Comparison of ENCODE assay signal across 31 cellular contexts in genomic region chr21:42980312-42980958, GRCh38. TPM values are rescaled to one million over a fixed set of nuclear protein-coding genes. Genes with fewer than 3 reads are reported as not detected.
A peak's percentile ranks its signal among the peaks of the same experiment; 100 is the strongest.
DNase-seq lines count a peak whose midpoint lies in the region; ATAC-seq, FAIRE-seq and TF ChIP-seq lines count a peak whose summit lies in the region.
"Had no signal": no experiment of that assay in that cellular context is flagged by ENCODE, and none has a peak within 500 bp of the region (broad histone marks: within the 10 kb centered on the region; RNA-seq: fewer than 3 reads in every experiment).

No MANE protein-coding gene starts in this region.

- peaks cover 10% of the 10 kb centered on the region for H3K9me3 Mint-ChIP-seq in WTC11
- H3K9me3 Mint-ChIP-seq in natural killer cell treated with Interleukin-12 subunit alpha and Interleukin-12 subunit beta and Interleukin-15 and Interleukin-18, amount 100 ng/mL, for 72 hours: no peaks in the 10 kb centered on the region
- H3K9me3 Mint-ChIP-seq: activated CD4-positive, alpha-beta T cell treated with anti-CD3 and anti-CD28 coated beads, Interleukin-2, amount 10 ng/mL, durations not matched to agents 24 days and 14 days had no signal

- H3K27me3 ChIP-seq in BLaER1 (no peaks in the 10 kb centered on the region), psoas muscle (ENCODE audit: insufficient read depth in 3 of 3, low read length in 2 of 3) (no peaks in the 10 kb centered on the region)
- H3K27me3 ChIP-seq: body of pancreas, esophagus squamous epithelium, gastrocnemius medialis, spleen, stomach, upper lobe of left lung had no signal

- WGBS in psoas muscle, 3 donors: 87 to 90% (median 89%) methylated on average over 8 of the region's 8 CpGs

- TF ChIP-seq CTCF in WTC11 (IDR thresholded peaks at IDR 0.05) (no peak), psoas muscle (IDR thresholded peaks at IDR 0.05) (no peak), kidney (IDR thresholded peaks at IDR 0.05; ENCODE audit: borderline replicate concordance, extremely low read depth, insufficient read depth) (no peak)

- H3K9me3 ChIP-seq in BLaER1: peaks cover 18% of the 10 kb centered on the region
- no peaks in the 10 kb centered on the region for H3K9me3 ChIP-seq in psoas muscle
- H3K9me3 ChIP-seq in kidney (ENCODE audit: control insufficient read depth in 1 of 2, low read length in 2 of 2): no peaks in the 10 kb centered on the region
- H3K9me3 ChIP-seq: body of pancreas, esophagus squamous epithelium, gastrocnemius medialis, spleen, stomach, upper lobe of left lung had no signal

- H3K4me3 Mint-ChIP-seq in WTC11: no peak overlapping the region; the same call in none of the 2 replicates
- peak overlapping the region; percentile 1 for H3K4me3 Mint-ChIP-seq in natural killer cell treated with Interleukin-12 subunit alpha and Interleukin-12 subunit beta and Interleukin-15 and Interleukin-18, amount 100 ng/mL, for 72 hours
- H3K4me3 Mint-ChIP-seq: activated CD4-positive, alpha-beta T cell treated with anti-CD3 and anti-CD28 coated beads, Interleukin-2, amount 10 ng/mL, durations not matched to agents 24 days and 14 days had no signal

- H3K9ac ChIP-seq in BLaER1 (no peak overlapping the region), kidney (ENCODE audit: low read length in 2 of 2) (no peak overlapping the region)
- H3K9ac ChIP-seq: GM23248 had no signal

- POLR2A ChIA-PET in WTC11 (lab: Charles Lee): no interaction called here

- H3K27me3 Mint-ChIP-seq in WTC11 (ENCODE audit: low read depth): no peaks in the 10 kb centered on the region
- H3K27me3 Mint-ChIP-seq in natural killer cell treated with Interleukin-12 subunit alpha and Interleukin-12 subunit beta and Interleukin-15 and Interleukin-18, amount 100 ng/mL, for 72 hours: no peaks in the 10 kb centered on the region
- H3K27me3 Mint-ChIP-seq: activated CD4-positive, alpha-beta T cell treated with anti-CD3 and anti-CD28 coated beads, Interleukin-2, amount 10 ng/mL, durations not matched to agents 24 days and 14 days had no signal

- H3K4me3 ChIP-seq in BLaER1: no peak overlapping the region
- no peak overlapping the region for H3K4me3 ChIP-seq in psoas muscle
- H3K4me3 ChIP-seq in kidney (ENCODE audit: low read length in 2 of 2): no peak overlapping the region
- H3K4me3 ChIP-seq: body of pancreas, esophagus squamous epithelium, gastrocnemius medialis, GM23248, PC-9, spleen, stomach, upper lobe of left lung had no signal

- no peak for FAIRE-seq in kidney (lab: Jason Lieb, UNC)
- FAIRE-seq: colon, HepG2, islet of Langerhans had no signal

- ATAC-seq in GM19351 (IDR thresholded peaks at IDR 0.05; ENCODE audit: unreplicated experiment) (peak; percentile 55), WTC11 (no peak), psoas muscle (no peak)
- ATAC-seq in natural killer cell treated with Interleukin-12 subunit alpha and Interleukin-12 subunit beta and Interleukin-15 and Interleukin-18, amount 100 ng/mL, for 72 hours: no peak
- ATAC-seq: body of pancreas, gastrocnemius medialis had no signal

- H3K4me1 ChIP-seq in BLaER1: peaks cover 47% of the 10 kb centered on the region
- peaks cover 27% of the 10 kb centered on the region for H3K4me1 ChIP-seq in psoas muscle
- peaks cover 4 to 5% of the 10 kb centered on the region in 2 donors for H3K4me1 ChIP-seq in kidney (ENCODE audit: control insufficient read depth in 1 of 2, insufficient read depth in 1 of 2, low read depth in 1 of 2, low read length in 2 of 2)

- peaks cover 70% of the 10 kb centered on the region for H3K4me1 Mint-ChIP-seq in WTC11
- H3K4me1 Mint-ChIP-seq in natural killer cell treated with Interleukin-12 subunit alpha and Interleukin-12 subunit beta and Interleukin-15 and Interleukin-18, amount 100 ng/mL, for 72 hours (ENCODE audit: low read depth in 2 of 2): peaks cover 36 to 38% of the 10 kb centered on the region in 2 donors

- peaks cover 41% of the 10 kb centered on the region for H3K36me3 Mint-ChIP-seq in WTC11
- peaks cover 5% of the 10 kb centered on the region for H3K36me3 Mint-ChIP-seq in natural killer cell treated with Interleukin-12 subunit alpha and Interleukin-12 subunit beta and Interleukin-15 and Interleukin-18, amount 100 ng/mL, for 72 hours

- CTCF ChIA-PET in WTC11 (lab: Charles Lee): interaction anchor here (1.2 kb wide), 1 partner anchor 13 kb away, joined by 3 read pairs; no protein-coding TSS in a partner anchor

- peak overlapping the region; percentile 16 for H3K4me2 ChIP-seq in BLaER1
- H3K4me2 ChIP-seq: PC-9 had no signal

- intact Hi-C loops in psoas muscle (cut with DNase I) (loop anchor here in 1 of 2 donors (10.0 kb wide), 1 partner anchor 46 kb away; no protein-coding TSS in a partner anchor), kidney (cut with DNase I) (no loop called here)

- H3K36me3 ChIP-seq in BLaER1 (peaks cover 44% of the 10 kb centered on the region), psoas muscle (ENCODE audit: insufficient read depth in 1 of 2, low read depth in 1 of 2) (no peaks in the 10 kb centered on the region), kidney (ENCODE audit: control insufficient read depth in 1 of 2, insufficient read depth in 2 of 2, low read length in 2 of 2) (no peaks in the 10 kb centered on the region)
- H3K36me3 ChIP-seq: esophagus squamous epithelium, gastrocnemius medialis had no signal

- no peak overlapping the region for H3K27ac ChIP-seq in BLaER1
- H3K27ac ChIP-seq in psoas muscle: no peak overlapping the region
- no peak overlapping the region for H3K27ac ChIP-seq in kidney (ENCODE audit: low read depth in 2 of 2, low read length in 2 of 2)
- H3K27ac ChIP-seq: body of pancreas, esophagus squamous epithelium, GM23248, PC-9, stomach, upper lobe of left lung had no signal

- H3K27ac Mint-ChIP-seq in WTC11: peak overlapping the region; percentile 92
- H3K27ac Mint-ChIP-seq in natural killer cell treated with Interleukin-12 subunit alpha and Interleukin-12 subunit beta and Interleukin-15 and Interleukin-18, amount 100 ng/mL, for 72 hours: peak overlapping the region; percentile 15 to 50
- H3K27ac Mint-ChIP-seq: activated CD4-positive, alpha-beta T cell treated with anti-CD3 and anti-CD28 coated beads, Interleukin-2, amount 10 ng/mL, durations not matched to agents 24 days and 14 days had no signal

- DNase-seq in WTC11 (ENCODE audit: low spot score) (no peak), COLO829 (ENCODE audit: low spot score) (no peak), psoas muscle (no peak), kidney (no peak)
- no peak for DNase-seq in natural killer cell treated with Interleukin-12 subunit alpha and Interleukin-12 subunit beta and Interleukin-15 and Interleukin-18, amount 100 ng/mL, for 72 hours (ENCODE audit: low spot score)
- DNase-seq in stimulated activated CD4-positive, alpha-beta T cell treated with anti-CD3 and anti-CD28 coated beads, Interleukin-12 subunit alpha, Interleukin-12 subunit beta, amount 100 ng/mL, for 4 hours: no peak
- DNase-seq: activated CD4-positive, alpha-beta T cell treated with anti-CD3 and anti-CD28 coated beads, Interleukin-2, amount 10 ng/mL, durations not matched to agents 24 days and 14 days; body of pancreas; effector memory CD4-positive, alpha-beta T cell; esophagus squamous epithelium; GDM1; GM23248; hippocampal formation; NCI-H1105; NCI-H2029 treated with DMSO at 0.1 percent for 48 hours; NCI-H345; nucleus accumbens; PC-9; spleen; stimulated activated CD4-positive, alpha-beta T cell treated with anti-CD3 and anti-CD28 coated beads, Interleukin-4, amount 100 ng/mL, for 4 hours; stomach; upper lobe of left lung had no signal

- peaks cover 48% of the 10 kb centered on the region for H4K20me1 ChIP-seq in BLaER1

TF ChIP-seq in WTC11, 78 proteins besides CTCF, POLR2A, EP300 and RAD21 (continues in another document):
- TF ChIP-seq NR1H2 (CRISPR knock-in tag; IDR thresholded peaks at IDR 0.05): no peak
- no peak for TF ChIP-seq ZSCAN18 (CRISPR knock-in tag; IDR thresholded peaks at IDR 0.05)
- TF ChIP-seq CBFB (CRISPR knock-in tag; IDR thresholded peaks at IDR 0.05; ENCODE audit: low read depth): no peak
- no peak for TF ChIP-seq E2F1 (CRISPR knock-in tag; IDR thresholded peaks at IDR 0.05)
- TF ChIP-seq NFE2L1 (CRISPR knock-in tag; IDR thresholded peaks at IDR 0.05): no peak
- TF ChIP-seq PRRX2 (CRISPR knock-in tag; IDR thresholded peaks at IDR 0.05): no peak
- TF ChIP-seq EMX1 (CRISPR knock-in tag; IDR thresholded peaks at IDR 0.05): no peak
- no peak for TF ChIP-seq GRHL2 (CRISPR knock-in tag; IDR thresholded peaks at IDR 0.05; ENCODE audit: insufficient replicate concordance, severe bottlenecking)
- no peak for TF ChIP-seq ATF1 (CRISPR knock-in tag; IDR thresholded peaks at IDR 0.05)

RNA-seq across cellular contexts. Expression of gene PKNOX1, which starts 6.1 kb away (rescaled TPM):
- 21.2 to 25.2 TPM (median 23.0 TPM) in 3 replicates for total RNA-seq in WTC11 (2021)
- total RNA-seq in natural killer cell treated with Interleukin-12 subunit alpha and Interleukin-12 subunit beta and Interleukin-15 and Interleukin-18, amount 100 ng/mL, for 72 hours: 10 to 100 TPM; 26.0 to 33.8 TPM
- 10 to 100 TPM; 12.1 to 14.7 (median 13.2) TPM for total RNA-seq in psoas muscle
- 1 to 10 TPM; 6.0 to 9.7 (median 6.1) TPM for polyA plus RNA-seq in psoas muscle
- total RNA-seq in kidney: 25.2 TPM
- 7.9 TPM for polyA plus RNA-seq in kidney (ENCODE audit: insufficient read depth, low read depth, low replicate concordance)

RNA-seq across cellular contexts. Expression of gene ERVH48-1, which starts 55.0 kb away (rescaled TPM):
- total RNA-seq in WTC11 (2021) (14.7 to 26.6 TPM (median 26.1 TPM) in 3 replicates), psoas muscle (not detected), kidney (not detected)
- not detected for total RNA-seq in natural killer cell treated with Interleukin-12 subunit alpha and Interleukin-12 subunit beta and Interleukin-15 and Interleukin-18, amount 100 ng/mL, for 72 hours
- polyA plus RNA-seq in psoas muscle (under 1 TPM in 2 of 3 donors, not detected in 1; 0.03 to 0.04 TPM), kidney (ENCODE audit: insufficient read depth, low read depth, low replicate concordance) (not detected)
- total RNA-seq: gastrocnemius medialis, GM23248, HepG2, lower leg skin, mucosa of gallbladder, PC-9, spleen had no signal
- polyA plus RNA-seq: AG04450, GM23248, stomach had no signal

Comparison
In these comparisons a context has a peak if more than half of its experiments do, and no peak if none do; other contexts are left out.
1. RNA of gene ERVH48-1, which starts 55.0 kb away (total RNA-seq): 14.7 to 26.6 TPM in WTC11; not detected in natural killer cell treated with Interleukin-12 subunit alpha and Interleukin-12 subunit beta and Interleukin-15 and Interleukin-18, amount 100 ng/mL, for 72 hours, not detected in psoas muscle and not detected in kidney (single experiment); every median in the first group is over 10 times any median in the second.